Comparison of ENCODE assay signal across 7 cellular contexts in genomic region chr1:95924684-95925083, GRCh38.
"Had no signal": no experiment of that assay in that cellular context is flagged by ENCODE, and none has a peak within 500 bp of the region (broad histone marks: within the 10 kb centered on the region; RNA-seq: fewer than 3 reads in every experiment).

No MANE protein-coding gene starts in this region.

- DNase-seq: GDM1, GF-D8 had no signal

- FAIRE-seq: G401.6, GM12891, GM12892, GM18507, GM19239 had no signal
